9 cellular contexts compared by ENCODE assay signal in genomic region chr19:7928334-7928706, GRCh38. TPM values are rescaled to one million over a fixed set of nuclear protein-coding genes. Genes with fewer than 3 reads are reported as not detected.
A peak's percentile ranks its signal among the peaks of the same experiment; 100 is the strongest.
DNase-seq lines count a peak whose midpoint lies in the region; ATAC-seq, FAIRE-seq and TF ChIP-seq lines count a peak whose summit lies in the region.
"Had no signal": no experiment of that assay in that cellular context is flagged by ENCODE, and none has a peak within 500 bp of the region (broad histone marks: within the 10 kb centered on the region; RNA-seq: fewer than 3 reads in every experiment).

No MANE protein-coding gene starts in this region.

- H3K9me3 ChIP-seq in PC-3 (ENCODE audit: low read length) (no peaks in the 10 kb centered on the region), esophagus muscularis mucosa (no peaks in the 10 kb centered on the region), skeletal muscle tissue (ENCODE audit: control insufficient read depth in 3 of 3, low read length in 3 of 3) (no peaks in the 10 kb centered on the region)

- peak overlapping the region; percentile 42 for H3K9ac ChIP-seq in PC-3 (ENCODE audit: low read length)
- H3K9ac ChIP-seq in skeletal muscle tissue (ENCODE audit: low read depth in 1 of 3, low read length in 3 of 3) = peak overlapping the region in 1 of 3 donors; percentile 54

- H4K20me1 ChIP-seq in PC-3 (ENCODE audit: low read length) = 0 out of 2 replicates have a peak, but pooled peaks cover 5% of the 10 kb centered on the region

- no peak for FAIRE-seq in RCC 7860 (lab: Jason Lieb, UNC)

- peak overlapping the region; percentile 86 for H3K27ac ChIP-seq in PC-3 (ENCODE audit: low read length)
- peak overlapping the region; percentile 91 to 96 (median 94) for H3K27ac ChIP-seq in esophagus muscularis mucosa (replicated peaks in 1 of 4)
- peak overlapping the region; percentile 74 for H3K27ac ChIP-seq in skeletal muscle tissue (ENCODE audit: low read depth, low read length)

- ATAC-seq in PC-3 = no peak

- H3K4me1 ChIP-seq in PC-3 (ENCODE audit: insufficient read depth, low read length) = peaks cover 44% of the 10 kb centered on the region
- H3K4me1 ChIP-seq in esophagus muscularis mucosa = peaks cover 46 to 97% (median 90%) of the 10 kb centered on the region in 4 donors
- H3K4me1 ChIP-seq in skeletal muscle tissue (ENCODE audit: control insufficient read depth in 3 of 3, insufficient read depth in 3 of 3, low read length in 3 of 3) = peaks cover 19 to 27% (median 25%) of the 10 kb centered on the region in 3 donors

- no peak for DNase-seq in PC-3
- DNase-seq in esophagus muscularis mucosa (ENCODE audit: extremely low spot score) = no peak
- no peak for DNase-seq in RCC 7860 (ENCODE audit: low spot score)
- no peak for DNase-seq in dermis blood vessel endothelial cell
- no peak for DNase-seq in KG1 (lab: John Stamatoyannopoulos, UW)
- DNase-seq: GDM1, immature natural killer cell, NCI-H446 had no signal

- TF ChIP-seq CTCF in PC-3 (conservative IDR thresholded peaks at IDR 0.05; ENCODE audit: low read depth, low read length) (no peak), esophagus muscularis mucosa (IDR thresholded peaks at IDR 0.05) (no peak)

- no peaks in the 10 kb centered on the region for H3K27me3 ChIP-seq in PC-3 (ENCODE audit: low read length)
- no peaks in the 10 kb centered on the region for H3K27me3 ChIP-seq in esophagus muscularis mucosa
- no peaks in the 10 kb centered on the region for H3K27me3 ChIP-seq in skeletal muscle tissue (ENCODE audit: control insufficient read depth in 3 of 3, insufficient read depth in 3 of 3, low read length in 3 of 3)

- H3K4me3 ChIP-seq in PC-3 (ENCODE audit: low read length) (peak overlapping the region; percentile 21; the same call in 1 of the 2 replicates), esophagus muscularis mucosa (peak overlapping the region; percentile 1 to 36 (median 24)), skeletal muscle tissue (ENCODE audit: low read length in 3 of 3) (no peak overlapping the region)

- CTCF ChIA-PET in PC-3 (lab: Charles Lee) = interaction anchor here (0.6 to 1.6 kb wide), 5 partner anchors 7 to 422 kb away, joined by 3 to 20 read pairs (median 10); partner anchors contain the start of genes SNAPC2 and TIMM44

- no peaks in the 10 kb centered on the region for H3F3A ChIP-seq in PC-3 (ENCODE audit: low read length, unreplicated experiment)

- H3K36me3 ChIP-seq in PC-3 (ENCODE audit: low read depth, low read length) (peaks cover 29% of the 10 kb centered on the region), esophagus muscularis mucosa (peaks cover 20 to 38% (median 32%) of the 10 kb centered on the region in 4 donors), skeletal muscle tissue (ENCODE audit: control insufficient read depth in 3 of 3, insufficient read depth in 3 of 3, low read length in 3 of 3) (peaks cover 28 to 30% (median 29%) of the 10 kb centered on the region in 3 donors)

- TF ChIP-seq POLR2A in esophagus muscularis mucosa (IDR thresholded peaks at IDR 0.05; ENCODE audit: low read depth) = no peak

- H3K4me2 ChIP-seq in PC-3 (ENCODE audit: low read length) = peak overlapping the region; percentile 55

- H3K79me2 ChIP-seq in PC-3 (ENCODE audit: low read length) = no peaks in the 10 kb centered on the region

- no peaks in the 10 kb centered on the region for H3K9me2 ChIP-seq in PC-3 (replicated peaks; ENCODE audit: low read length)

- BruUV-seq in PC-3 (replicated peaks; lab: Mats Ljungman, UMichigan) = TSS peak; percentile 14

- H2AFZ ChIP-seq in PC-3 (ENCODE audit: low read length) = no peak overlapping the region

- WGBS in esophagus muscularis mucosa = 50% methylated on average over 9 of the region's 9 CpGs

- no peak for TF ChIP-seq EP300 in esophagus muscularis mucosa (IDR thresholded peaks at IDR 0.05)

- POLR2A ChIA-PET in PC-3 (lab: Charles Lee; ENCODE audit: unreplicated experiment) = interaction anchor here (0.6 to 1.5 kb wide), 4 partner anchors 8 to 199 kb away, joined by 20 to 47 read pairs (median 25); partner anchors contain the start of genes SNAPC2 and TIMM44

- intact Hi-C loops in PC-3 (cut with micrococcal nuclease) (loop anchor here (5.0 kb wide), 1 partner anchor 76 kb away; no protein-coding TSS in a partner anchor), esophagus muscularis mucosa (cut with DNase I) (no loop called here)

RNA-seq across cellular contexts. Expression of gene CTXN1, which starts 2.4 kb away (rescaled TPM):
- total RNA-seq in PC-3 (2014; rRNA removed) (11.4 and 40.3 TPM in 2 replicates), esophagus muscularis mucosa (10 to 100 TPM; 28.7 to 59.4 (median 49.2) TPM), skeletal muscle tissue (0.52 TPM), dermis blood vessel endothelial cell (4.6 and 4.9 TPM in 2 replicates)

RNA-seq across cellular contexts. Expression of gene SNAPC2, which starts 8.2 kb away (rescaled TPM):
- 40.1 and 61.7 TPM in 2 replicates for total RNA-seq in PC-3 (2014; rRNA removed)
- 10 to 100 TPM; 32.4 to 47.2 (median 35.0) TPM for total RNA-seq in esophagus muscularis mucosa
- total RNA-seq in skeletal muscle tissue = 6.3 TPM
- 14.1 and 14.3 TPM in 2 replicates for total RNA-seq in dermis blood vessel endothelial cell

RNA-seq across cellular contexts. Expression of gene TGFBR3L, which starts 13.7 kb away (rescaled TPM):
- total RNA-seq in PC-3 (2014; rRNA removed) = 10.5 and 15.5 TPM in 2 replicates
- 1 to 10 TPM; 2.2 to 8.3 (median 6.1) TPM for total RNA-seq in esophagus muscularis mucosa
- 1.6 TPM for total RNA-seq in skeletal muscle tissue
- total RNA-seq in dermis blood vessel endothelial cell = 0.19 TPM in 1 of 2 replicates, not detected in the other

RNA-seq across cellular contexts. Expression of gene TIMM44, which starts 15.1 kb away (rescaled TPM):
- 191 and 262 TPM in 2 replicates for total RNA-seq in PC-3 (2014; rRNA removed)
- total RNA-seq in esophagus muscularis mucosa = 100 to 1,000 TPM in 1 of 4 donors, 10 to 100 TPM in 3; 61.6 to 111 (median 98.5) TPM
- 36.0 TPM for total RNA-seq in skeletal muscle tissue
- total RNA-seq in dermis blood vessel endothelial cell = 44.0 and 53.4 TPM in 2 replicates

RNA-seq across cellular contexts. Expression of gene MAP2K7, which starts 24.6 kb away (rescaled TPM):
- total RNA-seq in PC-3 (2014; rRNA removed) (39.3 and 40.5 TPM in 2 replicates), esophagus muscularis mucosa (10 to 100 TPM; 17.2 to 31.9 (median 24.5) TPM), skeletal muscle tissue (9.4 TPM), dermis blood vessel endothelial cell (10.4 and 18.8 TPM in 2 replicates)

Comparison
In these comparisons a context has a peak if more than half of its experiments do, and no peak if none do; other contexts are left out.
1. H3K4me3 ChIP-seq: peak in PC-3 (single experiment) and esophagus muscularis mucosa (4 of 4); none in skeletal muscle tissue (0 of 3).
2. Peak in every context shown above with its lines, with median percentiles within 50 percentile points of each other: H3K27ac ChIP-seq.